21 cellular contexts compared by ENCODE assay signal in the genomic region with DNA sequence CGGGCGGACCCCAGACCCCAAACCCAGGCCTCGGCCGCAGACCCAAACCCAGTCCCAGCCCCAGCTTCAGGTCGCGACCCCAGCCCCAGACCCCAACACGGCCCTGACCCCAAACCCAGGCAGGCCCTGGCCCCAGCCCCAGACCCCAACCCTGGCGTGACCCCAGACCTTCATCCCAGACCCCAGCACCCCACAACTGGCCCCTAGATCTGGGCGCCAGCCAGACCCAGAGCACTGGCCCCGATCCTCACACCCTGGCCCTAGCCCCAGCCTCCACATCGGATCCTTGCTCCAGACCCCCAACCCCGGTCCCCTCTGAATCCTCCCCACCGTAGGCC.
"Had no signal": no experiment of that assay in that cellular context is flagged by ENCODE, and none has a peak within 500 bp of the region (broad histone marks: within the 10 kb centered on the region; RNA-seq: fewer than 3 reads in every experiment).

No MANE protein-coding gene starts in this region.

- H3K9me3 ChIP-seq: breast epithelium, left ventricle myocardium inferior, pancreas, psoas muscle, right atrium auricular region, thyroid gland, upper lobe of left lung had no signal

- H3K27ac ChIP-seq: breast epithelium, left ventricle myocardium inferior, pancreas, psoas muscle, right atrium auricular region, thyroid gland, upper lobe of left lung had no signal

- H3K4me3 Mint-ChIP-seq: activated B cell treated with CpG ODN at 0.5 μM for 24 hours; activated CD8-positive, alpha-beta T cell treated with anti-CD3 and anti-CD28 coated beads for 36 hours; activated T-cell treated with anti-CD3 and anti-CD28 coated beads, Interleukin-2, amount 50 U/mL, for 4 hours; nephron; stimulated activated naive CD8-positive, alpha-beta T cell treated with anti-CD3 and anti-CD28 coated beads, Interleukin-15, Interleukin-2, amounts not matched to agents 100 ng/mL and 50 ng/mL, for 24 hours had no signal

- ATAC-seq: activated CD8-positive, alpha-beta T cell treated with anti-CD3 and anti-CD28 coated beads for 36 hours; activated naive CD4-positive, alpha-beta T cell treated with anti-CD3 and anti-CD28 coated beads, Interleukin-2, amount 50 U/mL, for 72 hours; activated T-cell treated with anti-CD3 and anti-CD28 coated beads, Interleukin-2, amount 50 U/mL, for 4 hours; pancreas; psoas muscle had no signal

- H3K27ac Mint-ChIP-seq: activated B cell treated with CpG ODN at 0.5 μM for 24 hours; activated CD8-positive, alpha-beta T cell treated with anti-CD3 and anti-CD28 coated beads for 36 hours; activated naive CD4-positive, alpha-beta T cell treated with anti-CD3 and anti-CD28 coated beads, Interleukin-2, amount 50 U/mL, for 72 hours; activated T-helper 2 cell treated with anti-CD3 and anti-CD28 coated beads, Interferon-gamma antibody, Interleukin-2, Interleukin-4, amounts not matched to agents 10 μg/mL and 5 μg/mL and 100 μg/mL, durations not matched to agents 14 hours and 24 hours and 36 hours; nephron; stimulated activated naive CD8-positive, alpha-beta T cell treated with anti-CD3 and anti-CD28 coated beads, Interleukin-15, Interleukin-2, amounts not matched to agents 100 ng/mL and 50 ng/mL, for 24 hours had no signal

- H3K4me1 ChIP-seq: pancreas, thyroid gland had no signal

- FAIRE-seq: frontal cortex, pancreas had no signal

- H3K36me3 ChIP-seq: breast epithelium had no signal

- H3K4me1 Mint-ChIP-seq: nephron had no signal

- H3K9me3 Mint-ChIP-seq: activated B cell treated with CpG ODN at 0.5 μM for 24 hours; activated CD8-positive, alpha-beta T cell treated with anti-CD3 and anti-CD28 coated beads for 36 hours; activated naive CD4-positive, alpha-beta T cell treated with anti-CD3 and anti-CD28 coated beads, Interleukin-2, amount 50 U/mL, for 72 hours; activated T-cell treated with anti-CD3 and anti-CD28 coated beads, Interleukin-2, amount 50 U/mL, for 4 hours; activated T-helper 2 cell treated with anti-CD3 and anti-CD28 coated beads, Interferon-gamma antibody, Interleukin-2, Interleukin-4, amounts not matched to agents 10 μg/mL and 5 μg/mL and 100 μg/mL, durations not matched to agents 14 hours and 24 hours and 36 hours; nephron; stimulated activated naive CD8-positive, alpha-beta T cell treated with anti-CD3 and anti-CD28 coated beads, Interleukin-15, Interleukin-2, amounts not matched to agents 100 ng/mL and 50 ng/mL, for 24 hours had no signal

- H3K27me3 Mint-ChIP-seq: activated B cell treated with CpG ODN at 0.5 μM for 24 hours; activated CD8-positive, alpha-beta T cell treated with anti-CD3 and anti-CD28 coated beads for 36 hours; stimulated activated naive CD8-positive, alpha-beta T cell treated with anti-CD3 and anti-CD28 coated beads, Interleukin-15, Interleukin-2, amounts not matched to agents 100 ng/mL and 50 ng/mL, for 24 hours had no signal

- H3K4me3 ChIP-seq: breast epithelium, left ventricle myocardium inferior, pancreas, psoas muscle, right atrium auricular region, thyroid gland, upper lobe of left lung had no signal

- DNase-seq: activated B cell treated with CpG ODN at 0.5 μM for 24 hours; activated CD4-positive, alpha-beta T cell treated with anti-CD3 and anti-CD28 coated beads, Interleukin-2, amount 50 U/mL, for 1 hour; activated CD8-positive, alpha-beta T cell treated with anti-CD3 and anti-CD28 coated beads for 36 hours; activated T-cell treated with anti-CD3 and anti-CD28 coated beads, Interleukin-2, amount 50 U/mL, for 4 hours; central memory CD4-positive, alpha-beta T cell; glutamatergic neuron; islet precursor cell; left ventricle myocardium inferior; nucleus accumbens; psoas muscle; T-helper 2 cell; thyroid gland had no signal

- H3K27me3 ChIP-seq: breast epithelium, pancreas, right atrium auricular region, thyroid gland, upper lobe of left lung had no signal
